ENCODE assay signal across 8 cellular contexts in the genomic region with DNA sequence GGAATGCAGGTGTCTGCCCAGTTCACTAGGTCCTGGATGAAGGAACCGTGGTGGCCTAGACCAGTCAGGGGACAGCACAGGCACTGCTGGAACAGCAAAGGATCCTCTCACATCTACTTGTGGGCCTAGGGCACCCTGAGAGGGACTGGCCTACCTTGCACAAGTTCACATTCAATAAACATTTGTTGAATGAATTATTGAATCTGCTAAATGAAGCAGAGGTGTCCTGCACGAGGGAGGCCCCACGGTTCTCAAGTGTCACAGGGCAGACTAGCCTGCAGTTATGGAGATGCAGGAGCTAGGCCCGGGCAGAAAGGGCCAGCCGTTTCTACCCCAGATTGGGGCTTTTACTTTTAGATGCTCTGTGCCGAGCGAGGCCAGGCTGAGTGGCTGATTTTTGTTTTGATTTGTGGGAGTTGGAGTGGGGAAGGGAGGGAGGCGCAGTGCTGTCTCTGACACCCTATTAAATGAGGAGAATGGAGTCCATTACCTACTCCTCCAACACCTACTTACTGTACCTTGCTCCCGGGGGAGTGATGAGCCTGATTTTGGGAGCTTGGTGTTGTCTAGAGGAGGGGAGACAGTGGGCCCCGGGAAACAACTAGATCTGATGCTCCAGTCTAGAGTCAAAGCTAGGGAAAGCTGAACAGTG. TPM values are rescaled to one million over a fixed set of nuclear protein-coding genes. Genes with fewer than 3 reads are reported as not detected.
DNase-seq lines count a peak whose midpoint lies in the region; ATAC-seq and TF ChIP-seq lines count a peak whose summit lies in the region.

No MANE protein-coding gene starts in this region.

- H3K4me3 Mint-ChIP-seq in glutamatergic neuron (ENCODE audit: unreplicated experiment), result peak overlapping the region; percentile 79
- H3K4me3 Mint-ChIP-seq in stimulated activated memory B cell treated with anti-CD40 and anti-IgM and Interleukin-4, amounts not matched to agents 10 μg/mL and 1 μg/mL and 100 μg/mL, for 72 hours, result peak overlapping the region; percentile 86

- no peak overlapping the region for H3K9ac ChIP-seq in SK-N-MC (ENCODE audit: insufficient read length)

- peak overlapping the region; percentile 87 for H3K27ac Mint-ChIP-seq in glutamatergic neuron (ENCODE audit: unreplicated experiment)
- H3K27ac Mint-ChIP-seq in stimulated activated memory B cell treated with anti-CD40 and anti-IgM and Interleukin-4, amounts not matched to agents 10 μg/mL and 1 μg/mL and 100 μg/mL, for 72 hours, result peak overlapping the region; percentile 91

- no peaks in the 10 kb centered on the region for H3K36me3 ChIP-seq in SK-N-MC (ENCODE audit: insufficient read depth, low read length)

- peaks cover 12% of the 10 kb centered on the region for H3K27me3 Mint-ChIP-seq in glutamatergic neuron (ENCODE audit: unreplicated experiment)
- no peaks in the 10 kb centered on the region for H3K27me3 Mint-ChIP-seq in stimulated activated memory B cell treated with anti-CD40 and anti-IgM and Interleukin-4, amounts not matched to agents 10 μg/mL and 1 μg/mL and 100 μg/mL, for 72 hours

- no peak for TF ChIP-seq CTCF in glutamatergic neuron (IDR thresholded peaks at IDR 0.05; ENCODE audit: partially characterized antibody, unreplicated experiment)

- H3K4me3 ChIP-seq in SK-N-MC, result no peak overlapping the region

- no peaks in the 10 kb centered on the region for H3K36me3 Mint-ChIP-seq in glutamatergic neuron (ENCODE audit: unreplicated experiment)
- no peaks in the 10 kb centered on the region for H3K36me3 Mint-ChIP-seq in stimulated activated memory B cell treated with anti-CD40 and anti-IgM and Interleukin-4, amounts not matched to agents 10 μg/mL and 1 μg/mL and 100 μg/mL, for 72 hours

- H3K9me3 ChIP-seq in SK-N-MC (ENCODE audit: low read depth, low read length), result no peaks in the 10 kb centered on the region

- DNase-seq in DMS53 (lab: John Stamatoyannopoulos, UW), result peak; percentile 72
- DNase-seq in DMS53 treated with DMSO at 0.1 percent for 48 hours (lab: John Stamatoyannopoulos, UW; ENCODE audit: unreplicated experiment), result no peak
- no peak for DNase-seq in SK-N-MC (ENCODE audit: low read depth, low spot score)
- DNase-seq in glutamatergic neuron, result no peak
- DNase-seq in NCI-H146 treated with DMSO at 0.1 percent for 48 hours (lab: John Stamatoyannopoulos, UW; ENCODE audit: unreplicated experiment), result no peak
- DNase-seq in glomerular visceral epithelial cell (ENCODE audit: extremely low spot score), result no peak

- peak overlapping the region; percentile 81 for H3K27ac ChIP-seq in SK-N-MC

- H3K4me1 Mint-ChIP-seq in glutamatergic neuron (ENCODE audit: low read depth, unreplicated experiment), result peaks cover 18% of the 10 kb centered on the region
- H3K4me1 Mint-ChIP-seq in stimulated activated memory B cell treated with anti-CD40 and anti-IgM and Interleukin-4, amounts not matched to agents 10 μg/mL and 1 μg/mL and 100 μg/mL, for 72 hours, result peaks cover 30% of the 10 kb centered on the region

- peaks cover 15% of the 10 kb centered on the region for H3K9me3 Mint-ChIP-seq in glutamatergic neuron (ENCODE audit: unreplicated experiment)
- no peaks in the 10 kb centered on the region for H3K9me3 Mint-ChIP-seq in stimulated activated memory B cell treated with anti-CD40 and anti-IgM and Interleukin-4, amounts not matched to agents 10 μg/mL and 1 μg/mL and 100 μg/mL, for 72 hours

- ATAC-seq in stimulated activated memory B cell treated with anti-CD40 and anti-IgM and Interleukin-4, amounts not matched to agents 10 μg/mL and 1 μg/mL and 100 μg/mL, for 72 hours, result no peak
- no peak for ATAC-seq in GM18868 (IDR thresholded peaks at IDR 0.05; ENCODE audit: unreplicated experiment)

RNA-seq across cellular contexts. Expression of a gene that starts 18.4 kb away (rescaled TPM):
- 0.64 TPM for total RNA-seq in glutamatergic neuron (ENCODE audit: unreplicated experiment)

RNA-seq across cellular contexts. Expression of a gene that starts 26.8 kb away (rescaled TPM):
- 15.5 TPM for total RNA-seq in glutamatergic neuron (ENCODE audit: unreplicated experiment)
